ENCODE assay signal across 15 cellular contexts in the genomic region with DNA sequence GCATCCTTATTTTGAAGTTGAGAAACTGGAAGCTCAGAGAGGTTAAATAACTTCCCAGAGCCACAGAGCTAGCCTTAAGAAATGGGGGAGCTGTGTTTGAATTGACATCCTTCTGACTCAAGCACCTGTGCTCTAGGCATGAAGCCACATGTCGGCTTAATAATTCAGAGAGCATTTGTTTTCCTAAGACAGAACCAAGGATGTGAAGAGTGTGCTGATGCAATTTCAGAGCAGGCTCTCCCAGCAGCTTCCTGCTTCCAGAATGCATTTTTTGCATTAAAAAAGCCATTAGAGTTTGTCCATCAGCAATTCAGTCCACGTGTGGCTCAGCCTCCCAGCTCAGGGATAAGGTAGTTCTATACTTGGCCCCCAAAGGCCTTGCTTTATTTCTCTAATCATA. TPM values are rescaled to one million over a fixed set of nuclear protein-coding genes. Genes with fewer than 3 reads are reported as not detected.
DNase-seq lines count a peak whose midpoint lies in the region; ATAC-seq, FAIRE-seq and TF ChIP-seq lines count a peak whose summit lies in the region.
"Had no signal": no experiment of that assay in that cellular context is flagged by ENCODE, and none has a peak within 500 bp of the region (broad histone marks: within the 10 kb centered on the region; RNA-seq: fewer than 3 reads in every experiment).

No MANE protein-coding gene starts in this region.

- TF ChIP-seq CTCF in A549 (IDR thresholded peaks at IDR 0.05), result no peak
- TF ChIP-seq CTCF in OCI-LY7 (conservative IDR thresholded peaks at IDR 0.05; ENCODE audit: low read length), result no peak
- TF ChIP-seq CTCF in mesothelial cell of epicardium (IDR thresholded peaks at IDR 0.05; ENCODE audit: unreplicated experiment), result no peak

- ATAC-seq in A549 (no peak), HG03139 (IDR thresholded peaks at IDR 0.05; ENCODE audit: unreplicated experiment) (no peak), GM19351 (IDR thresholded peaks at IDR 0.05; ENCODE audit: unreplicated experiment) (no peak)
- no peak for ATAC-seq in activated T-helper 17 cell treated with anti-CD3 and anti-CD28 coated beads, Interleukin-2, amount 50 U/mL, for 72 hours (replicated peaks)
- ATAC-seq: lower lobe of right lung had no signal

- no peaks in the 10 kb centered on the region for H3K9me3 Mint-ChIP-seq in activated T-helper 17 cell treated with anti-CD3 and anti-CD28 coated beads, Interleukin-2, amount 50 U/mL, for 72 hours
- H3K9me3 Mint-ChIP-seq in mesothelial cell of epicardium, result no peaks in the 10 kb centered on the region

- H4K20me1 ChIP-seq in OCI-LY7 (ENCODE audit: insufficient read depth, low read length), result no peaks in the 10 kb centered on the region

- H3K4me2 ChIP-seq in A549 (peak overlapping the region; percentile 35), OCI-LY7 (ENCODE audit: low read length) (no peak overlapping the region)
- H3K4me2 ChIP-seq: BLaER1 had no signal

- BruUV-seq in OCI-LY7 (replicated peaks; lab: Mats Ljungman, UMichigan), result no TSS peak

- H3K27ac Mint-ChIP-seq in activated T-helper 17 cell treated with anti-CD3 and anti-CD28 coated beads, Interleukin-2, amount 50 U/mL, for 72 hours, result peak overlapping the region; percentile 65
- no peak overlapping the region for H3K27ac Mint-ChIP-seq in mesothelial cell of epicardium

- POLR2A ChIA-PET in A549 (lab: Yijun Ruan, JAX), result no interaction called here
- POLR2A ChIA-PET in OCI-LY7 (lab: Charles Lee), result interaction anchor here (0.5 to 1.9 kb wide), 6 partner anchors 10 to 215 kb away, joined by 3 to 4 read pairs (median 4); no protein-coding TSS in a partner anchor

- no peaks in the 10 kb centered on the region for H3K79me2 ChIP-seq in OCI-LY7 (ENCODE audit: insufficient read depth, low read depth, low read length)
- H3K79me2 ChIP-seq: parathyroid adenoma had no signal

- no peak for FAIRE-seq in A549 (lab: Jason Lieb, UNC)
- peak; percentile 50 for FAIRE-seq in GM12892 (lab: Jason Lieb, UNC)

- no peaks in the 10 kb centered on the region; the same call in 1 of the 2 replicates for H3K36me3 ChIP-seq in OCI-LY7 (ENCODE audit: insufficient read depth, low read length)
- H3K36me3 ChIP-seq: BLaER1, lower lobe of right lung had no signal

- no peaks in the 10 kb centered on the region for H3K9me2 ChIP-seq in OCI-LY7 (ENCODE audit: insufficient read depth, low read length)

- H3K27ac ChIP-seq in A549 (peak overlapping the region; percentile 63 to 76), OCI-LY7 (ENCODE audit: low read depth, low read length, poor library complexity, severe bottlenecking) (no peak overlapping the region)
- H3K27ac ChIP-seq: BLaER1, lower lobe of right lung, parathyroid adenoma had no signal

- no peak overlapping the region for H3K4me3 ChIP-seq in A549
- H3K4me3 ChIP-seq in OCI-LY7 (ENCODE audit: low read depth, low read length, poor library complexity, severe bottlenecking), result no peak overlapping the region
- H3K4me3 ChIP-seq: BLaER1, lower lobe of right lung had no signal

- TF ChIP-seq RAD21 in A549 (conservative IDR thresholded peaks at IDR 0.05 in 1 of 2, IDR thresholded peaks at IDR 0.05 in 1 of 2), result no peak

- peak overlapping the region; percentile 27 for H3K4me3 Mint-ChIP-seq in activated T-helper 17 cell treated with anti-CD3 and anti-CD28 coated beads, Interleukin-2, amount 50 U/mL, for 72 hours
- no peak overlapping the region for H3K4me3 Mint-ChIP-seq in mesothelial cell of epicardium

- H3K27me3 Mint-ChIP-seq in activated T-helper 17 cell treated with anti-CD3 and anti-CD28 coated beads, Interleukin-2, amount 50 U/mL, for 72 hours, result no peaks in the 10 kb centered on the region
- H3K27me3 Mint-ChIP-seq in mesothelial cell of epicardium (ENCODE audit: low read depth), result peaks cover 23% of the 10 kb centered on the region

- peaks cover 8% of the 10 kb centered on the region for H3K36me3 Mint-ChIP-seq in activated T-helper 17 cell treated with anti-CD3 and anti-CD28 coated beads, Interleukin-2, amount 50 U/mL, for 72 hours (ENCODE audit: low read depth)
- H3K36me3 Mint-ChIP-seq in mesothelial cell of epicardium, result no peaks in the 10 kb centered on the region

- H3K9me3 ChIP-seq in A549, result no peaks in the 10 kb centered on the region
- no peaks in the 10 kb centered on the region for H3K9me3 ChIP-seq in OCI-LY7 (ENCODE audit: low read length)
- H3K9me3 ChIP-seq: BLaER1, lower lobe of right lung had no signal

- H3K4me1 ChIP-seq in A549, result peaks cover 42% of the 10 kb centered on the region
- H3K4me1 ChIP-seq in OCI-LY7 (ENCODE audit: insufficient read depth, low read length, poor library complexity, severe bottlenecking), result peaks cover 48% of the 10 kb centered on the region
- H3K4me1 ChIP-seq: parathyroid adenoma had no signal

- WGBS in A549 (ENCODE audit: missing lambda C conversion rate), result 26% methylated on average over 2 of the region's 2 CpGs

- no peak for TF ChIP-seq EP300 in A549 (IDR thresholded peaks at IDR 0.05)

- H3K4me1 Mint-ChIP-seq in activated T-helper 17 cell treated with anti-CD3 and anti-CD28 coated beads, Interleukin-2, amount 50 U/mL, for 72 hours, result peaks cover 64% of the 10 kb centered on the region
- peaks cover 4% of the 10 kb centered on the region for H3K4me1 Mint-ChIP-seq in mesothelial cell of epicardium

- CTCF ChIA-PET in A549 (lab: Yijun Ruan, JAX) (interaction anchor here (0.5 to 0.9 kb wide), 3 partner anchors 12 to 656 kb away, joined by 3 read pairs; no protein-coding TSS in a partner anchor), OCI-LY7 (lab: Charles Lee; ENCODE audit: unreplicated experiment) (no interaction called here)

- DNase-seq in A549 (ENCODE audit: low read depth in 1 of 2, low spot score in 1 of 2) (peak in 1 of 2 experiments; percentile 21), GM12892 (ENCODE audit: insufficient read length) (no peak), iris pigment epithelial cell (ENCODE audit: low read depth) (peak; percentile 69), OCI-LY7 (ENCODE audit: low spot score) (no peak), mesothelial cell of epicardium (ENCODE audit: low spot score in 2 of 2, unreplicated experiment in 2 of 2) (no peak)
- DNase-seq: activated CD4-positive, alpha-beta T cell treated with anti-CD3 and anti-CD28 coated beads, Interleukin-2, amount 50 U/mL, for 4 hours; activated naive CD4-positive, alpha-beta T cell treated with Interleukin-2 at 50 U/mL for 16 hours; head of caudate nucleus; lower lobe of right lung; NCI-H2029 treated with DMSO at 0.1 percent for 48 hours had no signal

- no peak overlapping the region for H2AFZ ChIP-seq in OCI-LY7 (ENCODE audit: low read length)
- H2AFZ ChIP-seq: parathyroid adenoma had no signal

- intact Hi-C loops in OCI-LY7 (cut with micrococcal nuclease; ENCODE audit: unreplicated experiment), result loop anchor here (10.0 kb wide), 1 partner anchor 350 kb away; no protein-coding TSS in a partner anchor

- TF ChIP-seq POLR2A in A549 (IDR thresholded peaks at IDR 0.05; ENCODE audit: low read length) (no peak), GM12892 (IDR thresholded peaks at IDR 0.05; ENCODE audit: low read depth, low read length) (no peak)

TF ChIP-seq in A549, 52 proteins besides CTCF, POLR2A, EP300 and RAD21:
- TF ChIP-seq GATA3 (IDR thresholded peaks at IDR 0.05; ENCODE audit: borderline replicate concordance), result no peak
- no peak for TF ChIP-seq NFE2L2 (conservative IDR thresholded peaks at IDR 0.05; ENCODE audit: low read length)
- 0 out of 5 replicates have a peak, but pooled peaks of 1 of the 2 experiments have one; percentile 22 for TF ChIP-seq JUN (IDR thresholded peaks at IDR 0.05)
- no peak for TF ChIP-seq RARB (CRISPR knock-in tag; IDR thresholded peaks at IDR 0.05)
- TF ChIP-seq HOXB13 (CRISPR knock-in tag; IDR thresholded peaks at IDR 0.05; ENCODE audit: low read depth), result no peak
- no peak for TF ChIP-seq CHD4 (IDR thresholded peaks at IDR 0.05; ENCODE audit: borderline replicate concordance)

RNA-seq across cellular contexts. Expression of gene DOCK10, which starts 37.7 kb away (rescaled TPM):
- polyA plus RNA-seq in A549 (2011; rRNA removed), result 45.3 and 59.2 TPM in 2 replicates
- 41.5 and 42.4 TPM in 2 replicates for polyA plus RNA-seq in A549 (2012; cell fraction: cytosol; rRNA removed)
- 43.6 and 75.5 TPM in 2 replicates for polyA plus RNA-seq in A549 (2012; cell fraction: nucleus; rRNA removed)
- polyA plus RNA-seq in A549 (2017; fragmentation: RNase III; extraction: RNeasy Plus Mini Kit Qiagen cat#74134 plus additional on column Dnase treatment), result 35.6 to 43.0 TPM (median 42.2 TPM) in 3 replicates
- polyA minus RNA-seq in A549 (2011; rRNA and poly(A)+ RNA removed), result 89.1 and 90.9 TPM in 2 replicates
- 36.6 TPM for polyA plus RNA-seq in GM12892 (2012; ENCODE audit: missing spikeins)
- total RNA-seq in activated T-helper 17 cell treated with anti-CD3 and anti-CD28 coated beads, Interleukin-2, amount 50 U/mL, for 72 hours, result 100 to 1,000 TPM; 142 to 227 TPM
- total RNA-seq in OCI-LY7 (2014; rRNA removed; shearing (Covaris generic)), result 40.8 and 51.5 TPM in 2 replicates
- 68.2 and 78.2 TPM in 2 replicates for total RNA-seq in OCI-LY7 (2022)
- total RNA-seq in mesothelial cell of epicardium, result 2.2 to 3.3 TPM (median 2.4 TPM) in 3 replicates
